Comparison of ENCODE assay signal across 12 cellular contexts in the genomic region with DNA sequence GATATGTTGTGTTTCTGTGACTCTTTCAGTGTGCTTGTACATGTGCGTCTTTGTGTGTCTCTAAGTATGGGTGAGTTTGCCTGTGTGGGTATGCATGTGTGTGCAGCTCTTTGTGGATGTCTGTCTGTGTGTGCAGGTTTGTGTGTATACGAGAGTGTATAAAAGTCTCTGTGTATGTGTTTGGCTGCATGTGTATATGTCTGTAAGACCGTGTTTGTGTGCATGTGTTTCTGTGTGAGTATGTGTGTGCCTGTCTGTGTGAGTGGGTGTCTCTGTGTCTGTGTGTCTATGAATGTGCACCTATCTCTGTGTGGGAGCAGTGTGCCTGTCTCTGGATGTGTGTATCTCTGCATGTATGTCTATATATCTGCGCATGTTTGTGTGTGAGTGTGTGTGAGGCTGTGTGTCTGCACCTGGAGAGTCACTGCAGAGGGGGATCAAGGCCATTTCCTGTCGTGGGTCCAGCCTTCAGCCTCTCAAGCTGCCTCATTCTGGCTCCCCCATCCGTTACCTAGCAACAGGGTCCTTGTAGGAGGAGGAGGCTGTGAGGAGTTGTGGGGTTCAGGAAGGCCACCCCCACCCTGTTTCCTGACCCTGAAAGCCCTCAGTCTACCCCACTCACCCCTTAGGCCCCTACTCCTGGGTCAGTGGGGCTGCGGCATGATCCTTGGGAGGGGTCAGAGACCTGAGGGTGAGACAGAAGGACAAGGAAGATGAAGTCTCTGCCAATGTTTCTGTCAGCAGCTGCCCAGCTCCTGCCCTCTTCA. TPM values are rescaled to one million over a fixed set of nuclear protein-coding genes. Genes with fewer than 3 reads are reported as not detected.
DNase-seq lines count a peak whose midpoint lies in the region; TF ChIP-seq lines count a peak whose summit lies in the region.
"Had no signal": no experiment of that assay in that cellular context is flagged by ENCODE, and none has a peak within 500 bp of the region (broad histone marks: within the 10 kb centered on the region; RNA-seq: fewer than 3 reads in every experiment).

No MANE protein-coding gene starts in this region.

- H3K79me2 ChIP-seq in OCI-LY1 (ENCODE audit: insufficient read depth, low read length): no peaks in the 10 kb centered on the region
- H3K79me2 ChIP-seq in osteoblast (ENCODE audit: insufficient read depth, low read length): no peaks in the 10 kb centered on the region
- H3K79me2 ChIP-seq in smooth muscle cell (ENCODE audit: low read depth): no peaks in the 10 kb centered on the region

- POLR2A ChIA-PET in HEK293 (lab: Yijun Ruan, JAX): no interaction called here

- no peaks in the 10 kb centered on the region for H3K27me3 ChIP-seq in OCI-LY1 (ENCODE audit: insufficient read depth, low read length)
- no peaks in the 10 kb centered on the region for H3K27me3 ChIP-seq in osteoblast (ENCODE audit: insufficient read depth, low read length)
- no peaks in the 10 kb centered on the region for H3K27me3 ChIP-seq in smooth muscle cell (ENCODE audit: low read depth)
- H3K27me3 ChIP-seq: right atrium auricular region had no signal

- H3K27ac ChIP-seq in HEK293 (ENCODE audit: extremely low read depth, low read depth, low read length) (no peak overlapping the region), OCI-LY1 (ENCODE audit: low read depth, low read length, poor library complexity, severe bottlenecking) (peak overlapping the region; percentile 48), osteoblast (ENCODE audit: low read depth, low read length) (no peak overlapping the region), smooth muscle cell (ENCODE audit: low read depth) (no peak overlapping the region)
- H3K27ac ChIP-seq: right atrium auricular region had no signal

- H2AFZ ChIP-seq in OCI-LY1 (ENCODE audit: low read length) (no peak overlapping the region), osteoblast (ENCODE audit: low read length) (no peak overlapping the region), smooth muscle cell (ENCODE audit: low read depth) (no peak overlapping the region)

- DNase-seq in NCI-H1436 (lab: John Stamatoyannopoulos, UW) (peak; percentile 28), NCI-H1436 treated with DMSO at 0.1 percent for 48 hours (lab: John Stamatoyannopoulos, UW) (no peak), osteoblast (ENCODE audit: insufficient read length, low spot score, missing footprints) (peak; percentile 57), smooth muscle cell (lab: John Stamatoyannopoulos, UW; ENCODE audit: unreplicated experiment) (no peak), amniotic stem cell (lab: John Stamatoyannopoulos, UW) (no peak)
- no peak for DNase-seq in activated CD4-positive, CD25-positive, alpha-beta regulatory T cell treated with anti-CD3 and anti-CD28 coated beads, Interleukin-2, amount 50 U/mL, for 72 hours
- DNase-seq: activated naive CD4-positive, alpha-beta T cell treated with anti-CD3 and anti-CD28 coated beads for 36 hours; NCI-H2081 treated with DMSO at 0.1 percent for 48 hours had no signal

- no peaks in the 10 kb centered on the region for H3K9me2 ChIP-seq in OCI-LY1 (ENCODE audit: low read depth, low read length)

- 71% methylated on average over 7 of the region's 7 CpGs for WGBS in smooth muscle cell (ENCODE audit: low lambda C conversion rate)

- peak overlapping the region; percentile 26; the same call in 1 of the 2 replicates for H3K4me2 ChIP-seq in OCI-LY1 (ENCODE audit: low read length)
- no peak overlapping the region for H3K4me2 ChIP-seq in osteoblast (ENCODE audit: insufficient read depth, low read length)
- no peak overlapping the region for H3K4me2 ChIP-seq in smooth muscle cell

- no peaks in the 10 kb centered on the region for H3K9me3 ChIP-seq in HEK293 (ENCODE audit: control insufficient read depth, insufficient read depth, low read depth, low read length)
- no peaks in the 10 kb centered on the region for H3K9me3 ChIP-seq in OCI-LY1 (ENCODE audit: low read length)
- H3K9me3 ChIP-seq in osteoblast (ENCODE audit: low read depth, low read length): no peaks in the 10 kb centered on the region
- no peaks in the 10 kb centered on the region for H3K9me3 ChIP-seq in smooth muscle cell (replicated peaks; ENCODE audit: low read depth)
- H3K9me3 ChIP-seq: right atrium auricular region had no signal

- no peaks in the 10 kb centered on the region for H3K4me1 ChIP-seq in HEK293 (ENCODE audit: control insufficient read depth, insufficient read depth, low read length)
- peaks cover 45% of the 10 kb centered on the region for H3K4me1 ChIP-seq in OCI-LY1 (ENCODE audit: insufficient read depth, low read length, severe bottlenecking)
- peaks cover 4% of the 10 kb centered on the region for H3K4me1 ChIP-seq in osteoblast (ENCODE audit: insufficient read depth, low read length)
- no peaks in the 10 kb centered on the region for H3K4me1 ChIP-seq in smooth muscle cell (ENCODE audit: low read depth)

- CTCF ChIA-PET in HEK293 (lab: Yijun Ruan, JAX): interaction anchor here (1.2 kb wide), 1 partner anchor 8 kb away, joined by 3 read pairs; no protein-coding TSS in a partner anchor

- H4K20me1 ChIP-seq in OCI-LY1 (ENCODE audit: insufficient read depth, low read length) (no peaks in the 10 kb centered on the region), osteoblast (ENCODE audit: insufficient read depth, low read length) (no peaks in the 10 kb centered on the region), smooth muscle cell (ENCODE audit: low read depth) (no peaks in the 10 kb centered on the region)

- no peaks in the 10 kb centered on the region for H3K36me3 ChIP-seq in HEK293 (ENCODE audit: control insufficient read depth in 2 of 2, insufficient read depth in 1 of 2, low read length in 2 of 2)
- no peaks in the 10 kb centered on the region for H3K36me3 ChIP-seq in OCI-LY1 (ENCODE audit: insufficient read depth, low read length)
- no peaks in the 10 kb centered on the region for H3K36me3 ChIP-seq in osteoblast (ENCODE audit: insufficient read depth, low read length)
- no peaks in the 10 kb centered on the region for H3K36me3 ChIP-seq in smooth muscle cell (ENCODE audit: low read depth)
- H3K36me3 ChIP-seq: right atrium auricular region had no signal

- H3K4me3 ChIP-seq in HEK293 (ENCODE audit: low read depth, low read length) (no peak overlapping the region), OCI-LY1 (ENCODE audit: low read depth, low read length, poor library complexity, severe bottlenecking) (no peak overlapping the region), osteoblast (ENCODE audit: insufficient read depth, low read length) (no peak overlapping the region), smooth muscle cell (no peak overlapping the region)
- H3K4me3 ChIP-seq: right atrium auricular region had no signal

- H3F3A ChIP-seq in OCI-LY1 (ENCODE audit: insufficient read depth, low read length) (no peaks in the 10 kb centered on the region), smooth muscle cell (ENCODE audit: low read depth) (no peaks in the 10 kb centered on the region)

- H3K9ac ChIP-seq in OCI-LY1 (ENCODE audit: low read length): peak overlapping the region; percentile 0; the same call in 1 of the 2 replicates
- H3K9ac ChIP-seq in smooth muscle cell (ENCODE audit: low read depth): no peak overlapping the region

- TF ChIP-seq CTCF in HEK293 (tag by site-specific recombination; IDR thresholded peaks at IDR 0.05) (no peak), OCI-LY1 (IDR thresholded peaks at IDR 0.05; ENCODE audit: low read length) (no peak), osteoblast (IDR thresholded peaks at IDR 0.05; ENCODE audit: extremely low read depth, low read depth, low read length) (no peak), smooth muscle cell (IDR thresholded peaks at IDR 0.05; ENCODE audit: borderline replicate concordance, insufficient read depth, poor library complexity, severe bottlenecking) (no peak)

TF ChIP-seq in HEK293, 187 proteins besides CTCF, POLR2A, EP300 and RAD21:
- TF ChIP-seq ZFP69B (tag by site-specific recombination; IDR thresholded peaks at IDR 0.05): no peak
- no peak for TF ChIP-seq ZNF792 (tag by site-specific recombination; IDR thresholded peaks at IDR 0.05)
- TF ChIP-seq, protein P1, sequence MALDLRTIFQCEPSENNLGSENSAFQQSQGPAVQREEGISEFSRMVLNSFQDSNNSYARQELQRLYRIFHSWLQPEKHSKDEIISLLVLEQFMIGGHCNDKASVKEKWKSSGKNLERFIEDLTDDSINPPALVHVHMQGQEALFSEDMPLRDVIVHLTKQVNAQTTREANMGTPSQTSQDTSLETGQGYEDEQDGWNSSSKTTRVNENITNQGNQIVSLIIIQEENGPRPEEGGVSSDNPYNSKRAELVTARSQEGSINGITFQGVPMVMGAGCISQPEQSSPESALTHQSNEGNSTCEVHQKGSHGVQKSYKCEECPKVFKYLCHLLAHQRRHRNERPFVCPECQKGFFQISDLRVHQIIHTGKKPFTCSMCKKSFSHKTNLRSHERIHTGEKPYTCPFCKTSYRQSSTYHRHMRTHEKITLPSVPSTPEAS (tag by site-specific recombination; IDR thresholded peaks at IDR 0.05): peak; percentile 81
- TF ChIP-seq ZFHX2 (tag by site-specific recombination; conservative IDR thresholded peaks at IDR 0.05): peak; percentile 52

RNA-seq across cellular contexts. Expression of a gene that starts 10.3 kb away (rescaled TPM):
- total RNA-seq in osteoblast (0.29 and 0.36 TPM in 2 replicates), smooth muscle cell (1.3 TPM in 1 of 2 replicates, not detected in the other)
- polyA plus RNA-seq in smooth muscle cell: 0.10 and 0.65 TPM in 2 replicates
- total RNA-seq: A673 had no signal

RNA-seq across cellular contexts. Expression of a gene that starts 20.7 kb away (rescaled TPM):
- total RNA-seq in osteoblast (11.2 and 13.3 TPM in 2 replicates), smooth muscle cell (8.4 and 12.2 TPM in 2 replicates)
- polyA plus RNA-seq in smooth muscle cell: 12.2 and 15.6 TPM in 2 replicates

RNA-seq across cellular contexts. Expression of a gene that starts 47.3 kb away (rescaled TPM):
- total RNA-seq in osteoblast (101 and 497 TPM in 2 replicates), smooth muscle cell (16.3 and 26.7 TPM in 2 replicates)
- polyA plus RNA-seq in smooth muscle cell: 43.7 and 51.5 TPM in 2 replicates

Comparison
In these comparisons a context has a peak if more than half of its experiments do, and no peak if none do; other contexts are left out.
1. DNase-seq: peak in NCI-H1436 (single experiment) and osteoblast (single experiment); none in NCI-H1436 treated with DMSO at 0.1 percent for 48 hours (single experiment), activated CD4-positive, CD25-positive, alpha-beta regulatory T cell treated with anti-CD3 and anti-CD28 coated beads, Interleukin-2, amount 50 U/mL, for 72 hours (single experiment), smooth muscle cell (single experiment) and amniotic stem cell (single experiment).